26 cellular contexts compared by ENCODE assay signal in the genomic region with DNA sequence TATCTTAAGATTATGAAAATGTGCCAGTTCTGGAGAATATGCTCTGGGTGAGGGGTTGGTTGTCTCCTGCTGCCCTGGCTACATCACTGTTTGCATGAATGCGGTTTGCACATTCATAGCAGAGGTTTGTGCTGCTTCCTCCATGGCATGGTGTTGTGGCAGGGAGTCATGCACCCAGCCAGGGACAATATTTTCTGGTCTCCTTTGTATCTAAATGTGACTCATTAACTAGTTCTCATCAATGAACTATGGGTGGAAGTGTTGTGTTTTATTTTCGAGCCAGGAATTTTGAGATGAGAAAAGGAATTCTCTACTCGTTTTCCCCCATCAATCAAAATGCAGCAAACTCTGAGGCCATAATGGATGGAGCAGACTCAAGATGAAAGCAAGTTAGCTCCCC.
DNase-seq lines count a peak whose midpoint lies in the region; ATAC-seq and TF ChIP-seq lines count a peak whose summit lies in the region.
"Had no signal": no experiment of that assay in that cellular context is flagged by ENCODE, and none has a peak within 500 bp of the region (broad histone marks: within the 10 kb centered on the region; RNA-seq: fewer than 3 reads in every experiment).

No MANE protein-coding gene starts in this region.

- H3K9me3 Mint-ChIP-seq in natural killer cell treated with Interleukin-12 subunit alpha and Interleukin-12 subunit beta and Interleukin-15 and Interleukin-18, amount 100 ng/mL, for 72 hours: peaks cover 8% of the 10 kb centered on the region
- H3K9me3 Mint-ChIP-seq in immature natural killer cell: peaks cover 0 to 4% (median 0%) of the 10 kb centered on the region in 6 donors
- H3K9me3 Mint-ChIP-seq: activated CD4-positive, alpha-beta T cell treated with anti-CD3 and anti-CD28 coated beads, Interleukin-2, amount 10 ng/mL, durations not matched to agents 7 days and 5 days; CD4-positive, alpha-beta T cell; neural progenitor cell had no signal

- no CpG with 5 or more reads among the region's 3 CpGs for WGBS in IMR-90 (ENCODE audit: extremely low coverage in 2 of 2, insufficient read length in 1 of 2), 2 experiments
- no CpG with 5 or more reads among the region's 3 CpGs for WGBS in trophoblast cell (ENCODE audit: extremely low coverage, insufficient coverage, insufficient read length)

- H3K14ac ChIP-seq in IMR-90 (replicated peaks; ENCODE audit: low read depth, low read length): no peak overlapping the region
- H3K14ac ChIP-seq in trophoblast cell (ENCODE audit: low read length): no peak overlapping the region

- peak; percentile 66 for ATAC-seq in IMR-90 (ENCODE audit: low read depth)
- ATAC-seq in HG03439 (IDR thresholded peaks at IDR 0.05; ENCODE audit: unreplicated experiment): no peak
- no peak for ATAC-seq in HG03175 (IDR thresholded peaks at IDR 0.05; ENCODE audit: unreplicated experiment)
- no peak for ATAC-seq in natural killer cell treated with Interleukin-12 subunit alpha and Interleukin-12 subunit beta and Interleukin-15 and Interleukin-18, amount 100 ng/mL, for 72 hours
- ATAC-seq: activated naive CD8-positive, alpha-beta T cell treated with anti-CD3 and anti-CD28 coated beads, Interleukin-2, amount 50 U/mL, for 24 hours; lower lobe of right lung; sciatic nerve; WTC11 had no signal

- H2AFZ ChIP-seq in IMR-90 (replicated peaks; ENCODE audit: low read length, poor library complexity) (no peak overlapping the region), trophoblast cell (ENCODE audit: insufficient read depth, low read length, poor library complexity) (no peak overlapping the region)
- H2AFZ ChIP-seq: neural progenitor cell, PC-9 had no signal

- H4K20me1 ChIP-seq in IMR-90 (ENCODE audit: insufficient read depth, low read length): no peaks in the 10 kb centered on the region

- no peaks in the 10 kb centered on the region for H3K27me3 ChIP-seq in IMR-90 (ENCODE audit: control insufficient read depth, insufficient read depth, low read length)
- no peaks in the 10 kb centered on the region for H3K27me3 ChIP-seq in trophoblast cell (ENCODE audit: insufficient read depth, low read length)
- H3K27me3 ChIP-seq: neural progenitor cell had no signal

- H3K9ac ChIP-seq in IMR-90 (ENCODE audit: low read depth, low read length) (no peak overlapping the region), trophoblast cell (ENCODE audit: low read length) (no peak overlapping the region)
- H3K9ac ChIP-seq: neural progenitor cell had no signal

- H4K91ac ChIP-seq in IMR-90 (ENCODE audit: insufficient read depth, low read depth, low read length) (no peak overlapping the region), trophoblast cell (ENCODE audit: low read depth, low read length) (no peak overlapping the region)

- H3K9me1 ChIP-seq in IMR-90 (ENCODE audit: insufficient read depth, low read length): no peaks in the 10 kb centered on the region

- no peak overlapping the region for H3K18ac ChIP-seq in IMR-90 (ENCODE audit: low read depth, low read length)
- no peak overlapping the region for H3K18ac ChIP-seq in trophoblast cell (ENCODE audit: low read length)

- no peak overlapping the region for H2BK15ac ChIP-seq in IMR-90 (ENCODE audit: low read depth, low read length)

- no peak overlapping the region for H2BK12ac ChIP-seq in trophoblast cell (ENCODE audit: low read length)

- H3K79me1 ChIP-seq in IMR-90 (ENCODE audit: low read depth in 1 of 2, low read length in 2 of 2): no peaks in the 10 kb centered on the region
- H3K79me1 ChIP-seq in trophoblast cell (ENCODE audit: low read length): no peaks in the 10 kb centered on the region

- H3K4me1 ChIP-seq in IMR-90 (ENCODE audit: control insufficient read depth, insufficient read depth, low read length) (no peaks in the 10 kb centered on the region), trophoblast cell (ENCODE audit: control insufficient read depth in 1 of 2, insufficient read depth in 2 of 2, low read length in 2 of 2) (no peaks in the 10 kb centered on the region)
- H3K4me1 ChIP-seq: lower lobe of right lung, neural progenitor cell had no signal

- H3K9me3 ChIP-seq in IMR-90 (ENCODE audit: control insufficient read depth, insufficient read depth, low read length): no peaks in the 10 kb centered on the region
- no peaks in the 10 kb centered on the region for H3K9me3 ChIP-seq in trophoblast cell (ENCODE audit: insufficient read depth, low read depth, low read length)
- H3K9me3 ChIP-seq: lower lobe of right lung had no signal

- intact Hi-C loops in IMR-90 (cut with micrococcal nuclease): no loop called here

- H3K4me3 Mint-ChIP-seq in natural killer cell treated with Interleukin-12 subunit alpha and Interleukin-12 subunit beta and Interleukin-15 and Interleukin-18, amount 100 ng/mL, for 72 hours: no peak overlapping the region
- no peak overlapping the region for H3K4me3 Mint-ChIP-seq in immature natural killer cell
- H3K4me3 Mint-ChIP-seq: activated CD4-positive, alpha-beta T cell treated with anti-CD3 and anti-CD28 coated beads, Interleukin-2, amount 10 ng/mL, durations not matched to agents 7 days and 5 days; activated naive CD8-positive, alpha-beta T cell treated with anti-CD3 and anti-CD28 coated beads, Interleukin-2, amount 50 U/mL, for 24 hours; CD4-positive, alpha-beta T cell; neural progenitor cell; WTC11 had no signal

- CTCF ChIA-PET in IMR-90 (lab: Yijun Ruan, JAX): no interaction called here

- in situ Hi-C loops in IMR-90 (cut with MboI; ENCODE audit: low sequenced_read_pairs): no loop called here

- dilution Hi-C loops in IMR-90 (cut with HindIII; ENCODE audit: low sequenced_read_pairs, unreplicated experiment): no loop called here

- no peak overlapping the region for H4K12ac ChIP-seq in trophoblast cell (ENCODE audit: low read depth, low read length)

- H3K56ac ChIP-seq in IMR-90 (ENCODE audit: extremely low read depth, insufficient read depth, low read length): no peak overlapping the region

- H3K27ac ChIP-seq in IMR-90 (ENCODE audit: insufficient read depth, low read length): no peak overlapping the region
- no peak overlapping the region for H3K27ac ChIP-seq in trophoblast cell (ENCODE audit: low read depth, low read length)
- H3K27ac ChIP-seq: lower lobe of right lung, neural progenitor cell, PC-9 had no signal

- no peaks in the 10 kb centered on the region for H3K4me1 Mint-ChIP-seq in natural killer cell treated with Interleukin-12 subunit alpha and Interleukin-12 subunit beta and Interleukin-15 and Interleukin-18, amount 100 ng/mL, for 72 hours (ENCODE audit: low read depth in 2 of 2)
- H3K4me1 Mint-ChIP-seq in immature natural killer cell: no peaks in the 10 kb centered on the region
- H3K4me1 Mint-ChIP-seq: activated CD4-positive, alpha-beta T cell treated with anti-CD3 and anti-CD28 coated beads, Interleukin-2, amount 10 ng/mL, durations not matched to agents 7 days and 5 days; activated naive CD8-positive, alpha-beta T cell treated with anti-CD3 and anti-CD28 coated beads, Interleukin-2, amount 50 U/mL, for 24 hours; neural progenitor cell; WTC11 had no signal

- H3K4me2 ChIP-seq in IMR-90 (ENCODE audit: low read depth, low read length) (no peak overlapping the region; the same call in 1 of the 2 replicates), trophoblast cell (ENCODE audit: low read length) (no peak overlapping the region)
- H3K4me2 ChIP-seq: neural progenitor cell, PC-9 had no signal

- POLR2A ChIA-PET in IMR-90 (lab: Charles Lee; ENCODE audit: unreplicated experiment): no interaction called here

- H3K23ac ChIP-seq in IMR-90 (ENCODE audit: low read depth, low read length) (no peak overlapping the region), trophoblast cell (ENCODE audit: low read length) (peak overlapping the region; percentile 95)

- TF ChIP-seq POLR2A in IMR-90 (IDR thresholded peaks at IDR 0.05; ENCODE audit: low read depth, low read length): no peak

- H4K5ac ChIP-seq in IMR-90 (ENCODE audit: low read depth, low read length): no peak overlapping the region

- DNase-seq in EL (peak; percentile 83), IMR-90 (peak; percentile 66), astrocyte of the hippocampus (ENCODE audit: low read depth, low spot score) (peak; percentile 85), trophoblast cell (no peak), immature natural killer cell (no peak)
- no peak for DNase-seq in natural killer cell treated with Interleukin-12 subunit alpha and Interleukin-12 subunit beta and Interleukin-15 and Interleukin-18, amount 100 ng/mL, for 72 hours (ENCODE audit: low spot score)
- DNase-seq: activated CD4-positive, alpha-beta T cell treated with anti-CD3 and anti-CD28 coated beads, Interleukin-2, amount 10 ng/mL, durations not matched to agents 7 days and 5 days; activated naive CD8-positive, alpha-beta T cell treated with anti-CD3 and anti-CD28 coated beads, Interleukin-2, amount 50 U/mL, for 24 hours; activated T-cell treated with anti-CD3 and anti-CD28 coated beads, Interleukin-2, amount 50 U/mL, for 48 hours; CD4-positive, alpha-beta T cell; head of caudate nucleus; kidney glomerular epithelial cell; lower lobe of right lung; NCI-H1048; NCI-H187; NCI-H2171; NCI-H524; PC-9; posterior cingulate gyrus; SIG-M5; stimulated activated naive CD4-positive, alpha-beta T cell had no signal

- H2BK5ac ChIP-seq in IMR-90 (ENCODE audit: low read depth, low read length, poor library complexity, severe bottlenecking): no peak overlapping the region
- no peak overlapping the region for H2BK5ac ChIP-seq in trophoblast cell (ENCODE audit: low read depth, low read length, poor library complexity)

- H3K36me3 ChIP-seq in IMR-90 (ENCODE audit: control insufficient read depth, insufficient read depth, low read length) (no peaks in the 10 kb centered on the region), trophoblast cell (ENCODE audit: control insufficient read depth in 1 of 2, insufficient read depth in 2 of 2, low read length in 2 of 2) (no peaks in the 10 kb centered on the region)
- H3K36me3 ChIP-seq: lower lobe of right lung, neural progenitor cell had no signal

- H3K4me3 ChIP-seq in IMR-90 (ENCODE audit: insufficient read depth, low read depth, low read length) (no peak overlapping the region), trophoblast cell (ENCODE audit: low read depth, low read length) (no peak overlapping the region)
- H3K4me3 ChIP-seq: lower lobe of right lung, neural progenitor cell, PC-9 had no signal

- BruUV-seq in IMR-90 (replicated peaks; lab: Mats Ljungman, UMichigan): no TSS peak

- H3K79me2 ChIP-seq in trophoblast cell (ENCODE audit: control insufficient read depth, insufficient read depth, low read length, poor library complexity): no peaks in the 10 kb centered on the region

- TF ChIP-seq CTCF in IMR-90 (conservative IDR thresholded peaks at IDR 0.05; ENCODE audit: low read depth, low read length): no peak

- no peak for TF ChIP-seq RAD21 in IMR-90 (IDR thresholded peaks at IDR 0.05; ENCODE audit: low read length)

- H2AK9ac ChIP-seq in IMR-90 (replicated peaks; ENCODE audit: low read depth, low read length, poor library complexity): no peak overlapping the region

- no peak overlapping the region for H2BK20ac ChIP-seq in IMR-90 (ENCODE audit: low read depth, low read length)

- H2BK120ac ChIP-seq in IMR-90 (ENCODE audit: low read depth, low read length): no peak overlapping the region
- no peak overlapping the region for H2BK120ac ChIP-seq in trophoblast cell (ENCODE audit: insufficient read depth, low read length, poor library complexity)

- no peak overlapping the region for H3K4ac ChIP-seq in IMR-90 (ENCODE audit: low read depth, low read length)
- H3K4ac ChIP-seq in trophoblast cell (ENCODE audit: low read depth, low read length): no peak overlapping the region

- H2AK5ac ChIP-seq in IMR-90 (ENCODE audit: low read depth, low read length) (no peak overlapping the region), trophoblast cell (ENCODE audit: low read length) (no peak overlapping the region)

- H3K27me3 Mint-ChIP-seq in natural killer cell treated with Interleukin-12 subunit alpha and Interleukin-12 subunit beta and Interleukin-15 and Interleukin-18, amount 100 ng/mL, for 72 hours: no peaks in the 10 kb centered on the region
- peaks cover 0 to 1% (median 0%) of the 10 kb centered on the region in 3 donors for H3K27me3 Mint-ChIP-seq in immature natural killer cell (ENCODE audit: low read depth in 3 of 3)
- H3K27me3 Mint-ChIP-seq: activated CD4-positive, alpha-beta T cell treated with anti-CD3 and anti-CD28 coated beads, Interleukin-2, amount 10 ng/mL, durations not matched to agents 7 days and 5 days; activated naive CD8-positive, alpha-beta T cell treated with anti-CD3 and anti-CD28 coated beads, Interleukin-2, amount 50 U/mL, for 24 hours; CD4-positive, alpha-beta T cell had no signal

- no peaks in the 10 kb centered on the region for H3K36me3 Mint-ChIP-seq in natural killer cell treated with Interleukin-12 subunit alpha and Interleukin-12 subunit beta and Interleukin-15 and Interleukin-18, amount 100 ng/mL, for 72 hours
- no peaks in the 10 kb centered on the region for H3K36me3 Mint-ChIP-seq in immature natural killer cell
- H3K36me3 Mint-ChIP-seq: neural progenitor cell, WTC11 had no signal

- H3K27ac Mint-ChIP-seq in natural killer cell treated with Interleukin-12 subunit alpha and Interleukin-12 subunit beta and Interleukin-15 and Interleukin-18, amount 100 ng/mL, for 72 hours: no peak overlapping the region
- no peak overlapping the region for H3K27ac Mint-ChIP-seq in immature natural killer cell
- H3K27ac Mint-ChIP-seq: activated CD4-positive, alpha-beta T cell treated with anti-CD3 and anti-CD28 coated beads, Interleukin-2, amount 10 ng/mL, durations not matched to agents 7 days and 5 days; activated naive CD8-positive, alpha-beta T cell treated with anti-CD3 and anti-CD28 coated beads, Interleukin-2, amount 50 U/mL, for 24 hours; CD4-positive, alpha-beta T cell; neural progenitor cell; WTC11 had no signal

- H4K8ac ChIP-seq in IMR-90 (ENCODE audit: low read depth in 2 of 2, low read length in 2 of 2): no peak overlapping the region
- H4K8ac ChIP-seq in trophoblast cell (ENCODE audit: low read depth, low read length): no peak overlapping the region

Comparison
In these comparisons a context has a peak if more than half of its experiments do, and no peak if none do; other contexts are left out.
1. DNase-seq: peak in EL (single experiment), IMR-90 (single experiment) and astrocyte of the hippocampus (single experiment); none in trophoblast cell (0 of 2), natural killer cell treated with Interleukin-12 subunit alpha and Interleukin-12 subunit beta and Interleukin-15 and Interleukin-18, amount 100 ng/mL, for 72 hours (single experiment) and immature natural killer cell (0 of 3).